Comparison of ENCODE assay signal across 9 cellular contexts in genomic region chrX:51420610-51421009, GRCh38.
A peak's percentile ranks its signal among the peaks of the same experiment; 100 is the strongest.
DNase-seq lines count a peak whose midpoint lies in the region; ATAC-seq, FAIRE-seq and TF ChIP-seq lines count a peak whose summit lies in the region.
"Had no signal": no experiment of that assay in that cellular context is flagged by ENCODE, and none has a peak within 500 bp of the region (broad histone marks: within the 10 kb centered on the region; RNA-seq: fewer than 3 reads in every experiment).

No MANE protein-coding gene starts in this region.

- 2 to 10% (median 4%) methylated on average over 5 of the region's 5 CpGs for WGBS in small intestine, 3 donors

- peaks cover 6% of the 10 kb centered on the region for H3K4me1 Mint-ChIP-seq in activated naive CD8-positive, alpha-beta T cell treated with anti-CD3 and anti-CD28 coated beads, Interleukin-2, amount 50 U/mL, for 24 hours
- H3K4me1 Mint-ChIP-seq in activated naive CD8-positive, alpha-beta T cell treated with anti-CD3 and anti-CD28 coated beads for 36 hours: peaks cover 9% of the 10 kb centered on the region

- no peaks in the 10 kb centered on the region for H3K36me3 Mint-ChIP-seq in activated naive CD8-positive, alpha-beta T cell treated with anti-CD3 and anti-CD28 coated beads, Interleukin-2, amount 50 U/mL, for 24 hours (ENCODE audit: low read depth)
- H3K36me3 Mint-ChIP-seq in activated naive CD8-positive, alpha-beta T cell treated with anti-CD3 and anti-CD28 coated beads for 36 hours: no peaks in the 10 kb centered on the region

- H3K27ac Mint-ChIP-seq in activated naive CD8-positive, alpha-beta T cell treated with anti-CD3 and anti-CD28 coated beads, Interleukin-2, amount 50 U/mL, for 24 hours: no peak overlapping the region
- H3K27ac Mint-ChIP-seq in activated naive CD8-positive, alpha-beta T cell treated with anti-CD3 and anti-CD28 coated beads for 36 hours: no peak overlapping the region

- no peak for FAIRE-seq in small intestine (lab: Jason Lieb, UNC)

- H3K36me3 ChIP-seq in WERI-Rb-1 (no peaks in the 10 kb centered on the region), small intestine (ENCODE audit: control insufficient read depth in 2 of 2, insufficient read depth in 2 of 2, low read length in 2 of 2) (no peaks in the 10 kb centered on the region)

- H3K27me3 ChIP-seq in WERI-Rb-1 (ENCODE audit: insufficient read depth, low read depth, severe bottlenecking) (peaks cover 15% of the 10 kb centered on the region), small intestine (ENCODE audit: control insufficient read depth in 2 of 2, insufficient read depth in 2 of 2, low read length in 2 of 2) (no peaks in the 10 kb centered on the region)

- H3K4me3 Mint-ChIP-seq in activated naive CD8-positive, alpha-beta T cell treated with anti-CD3 and anti-CD28 coated beads, Interleukin-2, amount 50 U/mL, for 24 hours: no peak overlapping the region
- no peak overlapping the region for H3K4me3 Mint-ChIP-seq in activated naive CD8-positive, alpha-beta T cell treated with anti-CD3 and anti-CD28 coated beads for 36 hours

- H3K4me1 ChIP-seq in small intestine (ENCODE audit: control insufficient read depth in 2 of 2, insufficient read depth in 1 of 2, low read depth in 1 of 2, low read length in 1 of 2): no peaks in the 10 kb centered on the region

- H3K27ac ChIP-seq in WERI-Rb-1: no peak overlapping the region
- no peak overlapping the region for H3K27ac ChIP-seq in small intestine (ENCODE audit: low read depth in 1 of 2, low read length in 1 of 2)
- H3K27ac ChIP-seq: epithelial cell of prostate had no signal

- peak; percentile 5 for DNase-seq in activated naive CD8-positive, alpha-beta T cell treated with anti-CD3 and anti-CD28 coated beads, Interleukin-2, amount 50 U/mL, for 24 hours
- DNase-seq in activated naive CD8-positive, alpha-beta T cell treated with anti-CD3 and anti-CD28 coated beads for 36 hours: no peak
- DNase-seq in HT-29 (ENCODE audit: low spot score) (peak; percentile 57), WERI-Rb-1 (peak; percentile 7), fibroblast of villous mesenchyme (ENCODE audit: low read depth) (peak; percentile 36), small intestine (peak; percentile 6), mucosa of gallbladder (ENCODE audit: low spot score) (no peak)

- peak; percentile 65; the same call in 1 of the 2 replicates for TF ChIP-seq CTCF in WERI-Rb-1 (IDR thresholded peaks at IDR 0.05; ENCODE audit: low read depth, low read length)
- peak; percentile 71 for TF ChIP-seq CTCF in fibroblast of villous mesenchyme (IDR thresholded peaks at IDR 0.05; ENCODE audit: insufficient read depth, low read depth, low read length)

- H3K9me3 Mint-ChIP-seq in activated naive CD8-positive, alpha-beta T cell treated with anti-CD3 and anti-CD28 coated beads, Interleukin-2, amount 50 U/mL, for 24 hours: no peaks in the 10 kb centered on the region
- no peaks in the 10 kb centered on the region for H3K9me3 Mint-ChIP-seq in activated naive CD8-positive, alpha-beta T cell treated with anti-CD3 and anti-CD28 coated beads for 36 hours

- H3K9me3 ChIP-seq in WERI-Rb-1 (ENCODE audit: severe bottlenecking) (no peaks in the 10 kb centered on the region), small intestine (ENCODE audit: control insufficient read depth, low read depth) (no peaks in the 10 kb centered on the region)

- H3K4me3 ChIP-seq in WERI-Rb-1 (ENCODE audit: low read depth, low read length): no peak overlapping the region
- no peak overlapping the region for H3K4me3 ChIP-seq in fibroblast of villous mesenchyme (ENCODE audit: low read depth, low read length)
- H3K4me3 ChIP-seq in small intestine (ENCODE audit: low read depth in 1 of 2, low read length in 2 of 2): no peak overlapping the region

- no peaks in the 10 kb centered on the region for H3K27me3 Mint-ChIP-seq in activated naive CD8-positive, alpha-beta T cell treated with anti-CD3 and anti-CD28 coated beads, Interleukin-2, amount 50 U/mL, for 24 hours
- no peaks in the 10 kb centered on the region for H3K27me3 Mint-ChIP-seq in activated naive CD8-positive, alpha-beta T cell treated with anti-CD3 and anti-CD28 coated beads for 36 hours

- ATAC-seq in activated naive CD8-positive, alpha-beta T cell treated with anti-CD3 and anti-CD28 coated beads, Interleukin-2, amount 50 U/mL, for 24 hours: no peak
- ATAC-seq in GM18861 (IDR thresholded peaks at IDR 0.05; ENCODE audit: unreplicated experiment): no peak

Comparison
In these comparisons a context has a peak if more than half of its experiments do, and no peak if none do; other contexts are left out.
1. DNase-seq: peak in activated naive CD8-positive, alpha-beta T cell treated with anti-CD3 and anti-CD28 coated beads, Interleukin-2, amount 50 U/mL, for 24 hours (single experiment), HT-29 (single experiment), WERI-Rb-1 (single experiment), fibroblast of villous mesenchyme (single experiment) and small intestine (single experiment); none in activated naive CD8-positive, alpha-beta T cell treated with anti-CD3 and anti-CD28 coated beads for 36 hours (single experiment) and mucosa of gallbladder (single experiment).